11 cellular contexts compared by ENCODE assay signal in genomic region chr18:54950221-54950620, GRCh38. TPM values are rescaled to one million over a fixed set of nuclear protein-coding genes. Genes with fewer than 3 reads are reported as not detected.
A peak's percentile ranks its signal among the peaks of the same experiment; 100 is the strongest.
DNase-seq lines count a peak whose midpoint lies in the region; ATAC-seq and TF ChIP-seq lines count a peak whose summit lies in the region.
"Had no signal": no experiment of that assay in that cellular context is flagged by ENCODE, and none has a peak within 500 bp of the region (broad histone marks: within the 10 kb centered on the region; RNA-seq: fewer than 3 reads in every experiment).

No MANE protein-coding gene starts in this region.

- no peak overlapping the region for H3K4me2 ChIP-seq in hepatocyte
- H3K4me2 ChIP-seq: KMS-11 had no signal

- WGBS in hepatocyte (ENCODE audit: low lambda C conversion rate, missing lambda C conversion rate), result 83% methylated on average over 7 of the region's 7 CpGs
- 35 to 68% methylated on average over 7 of the region's 7 CpGs for WGBS in sigmoid colon, 2 donors

- no peak for TF ChIP-seq POLR2A in sigmoid colon (IDR thresholded peaks at IDR 0.05)

- no peaks in the 10 kb centered on the region for H3K36me3 ChIP-seq in Panc1 (ENCODE audit: control insufficient read depth, insufficient read depth, low read length)
- H3K36me3 ChIP-seq in hepatocyte (replicated peaks; ENCODE audit: insufficient read depth, low read depth), result no peaks in the 10 kb centered on the region
- no peaks in the 10 kb centered on the region for H3K36me3 ChIP-seq in sigmoid colon

- no peaks in the 10 kb centered on the region for H3K9me3 ChIP-seq in CD4-positive, alpha-beta T cell (ENCODE audit: control insufficient read depth, low read length)
- H3K9me3 ChIP-seq in Panc1 (ENCODE audit: control insufficient read depth, insufficient read depth, low read depth, low read length), result no peaks in the 10 kb centered on the region
- H3K9me3 ChIP-seq in hepatocyte (ENCODE audit: low read depth), result no peaks in the 10 kb centered on the region
- H3K9me3 ChIP-seq in sigmoid colon, result no peaks in the 10 kb centered on the region

- H3K9me3 Mint-ChIP-seq in CD4-positive, alpha-beta T cell, result no peaks in the 10 kb centered on the region
- H3K9me3 Mint-ChIP-seq: activated naive CD4-positive, alpha-beta T cell treated with anti-CD3 and anti-CD28 coated beads, Interleukin-2, amount 50 U/mL, for 72 hours had no signal

- in situ Hi-C loops in Panc1 (cut with HindIII; ENCODE audit: low pct_unique_long_range_greater_than_20kb, low sequenced_read_pairs), result no loop called here

- H3K79me2 ChIP-seq in hepatocyte, result peaks cover 13% of the 10 kb centered on the region

- CTCF ChIA-PET in CD4-positive, alpha-beta T cell (lab: Charles Lee), result no interaction called here
- CTCF ChIA-PET in Panc1 (lab: Charles Lee), result interaction anchor here (0.6 kb wide), 1 partner anchor 288 kb away, joined by 3 read pairs; no protein-coding TSS in a partner anchor

- no peaks in the 10 kb centered on the region for H3K36me3 Mint-ChIP-seq in CD4-positive, alpha-beta T cell (ENCODE audit: low read depth)
- H3K36me3 Mint-ChIP-seq: activated naive CD4-positive, alpha-beta T cell treated with anti-CD3 and anti-CD28 coated beads, Interleukin-2, amount 50 U/mL, for 72 hours had no signal

- H3K27me3 ChIP-seq in CD4-positive, alpha-beta T cell (ENCODE audit: control insufficient read depth, insufficient read depth, low read length), result no peaks in the 10 kb centered on the region
- H3K27me3 ChIP-seq in Panc1 (ENCODE audit: control insufficient read depth, insufficient read depth, low read length) (no peaks in the 10 kb centered on the region), hepatocyte (no peaks in the 10 kb centered on the region), sigmoid colon (no peaks in the 10 kb centered on the region)

- peaks cover 4% of the 10 kb centered on the region for H3K27me3 Mint-ChIP-seq in CD4-positive, alpha-beta T cell

- no peak overlapping the region for H3K27ac ChIP-seq in CD4-positive, alpha-beta T cell (ENCODE audit: low read depth, low read length)
- H3K27ac ChIP-seq in Panc1 (ENCODE audit: low read length), result no peak overlapping the region
- H3K27ac ChIP-seq in hepatocyte, result no peak overlapping the region
- H3K27ac ChIP-seq in sigmoid colon, result no peak overlapping the region
- H3K27ac ChIP-seq: KMS-11 had no signal

- peak; percentile 31 for TF ChIP-seq CTCF in CD4-positive, alpha-beta T cell (IDR thresholded peaks at IDR 0.05)
- TF ChIP-seq CTCF in LNCaP clone FGC (IDR thresholded peaks at IDR 0.05; ENCODE audit: control insufficient read depth, extremely low read depth, insufficient read depth), result peak; percentile 97
- peak; percentile 25; the same call in 1 of the 2 replicates for TF ChIP-seq CTCF in Panc1 (IDR thresholded peaks at IDR 0.05)
- TF ChIP-seq CTCF in hepatocyte (IDR thresholded peaks at IDR 0.05; ENCODE audit: poor library complexity), result peak; percentile 42
- no peak for TF ChIP-seq CTCF in sigmoid colon (IDR thresholded peaks at IDR 0.05)

- no peak for TF ChIP-seq EP300 in sigmoid colon (IDR thresholded peaks at IDR 0.05)

- H2AFZ ChIP-seq in hepatocyte, result no peak overlapping the region

- no peaks in the 10 kb centered on the region; the same call in none of the 2 replicates for H3K4me1 ChIP-seq in Panc1 (ENCODE audit: control insufficient read depth, insufficient read depth, low read length)
- H3K4me1 ChIP-seq in hepatocyte (ENCODE audit: insufficient read depth), result peaks cover 24% of the 10 kb centered on the region
- peaks cover 0 to 7% (median 3%) of the 10 kb centered on the region in 4 donors for H3K4me1 ChIP-seq in sigmoid colon

- DNase-seq in CD4-positive, alpha-beta T cell, result no peak
- peak; percentile 69 for DNase-seq in LNCaP clone FGC (ENCODE audit: low read depth)
- no peak for DNase-seq in Panc1 (ENCODE audit: low read depth, low spot score)
- DNase-seq in hepatocyte (ENCODE audit: low spot score), result peak; percentile 36
- no peak for DNase-seq in NOMO-1 treated with dmso at 0.1 percent for 144 hours (lab: John Stamatoyannopoulos, UW; ENCODE audit: unreplicated experiment)
- DNase-seq in NCI-H1694 (lab: John Stamatoyannopoulos, UW), result no peak
- no peak for DNase-seq in sigmoid colon
- DNase-seq: activated CD4-positive, CD25-positive, alpha-beta regulatory T cell treated with anti-CD3 and anti-CD28 coated beads, Interleukin-2, amount 50 U/mL, for 72 hours had no signal

- H3K4me1 Mint-ChIP-seq in CD4-positive, alpha-beta T cell (ENCODE audit: low read depth), result peaks cover 18% of the 10 kb centered on the region

- peak; percentile 67 for ATAC-seq in CD4-positive, alpha-beta T cell (ENCODE audit: poor library complexity)
- ATAC-seq in Panc1 (no peak), GM19455 (IDR thresholded peaks at IDR 0.05; ENCODE audit: unreplicated experiment) (no peak)

- POLR2A ChIA-PET in CD4-positive, alpha-beta T cell (lab: Charles Lee), result no interaction called here
- POLR2A ChIA-PET in Panc1 (lab: Charles Lee), result no interaction called here

- no peaks in the 10 kb centered on the region for H4K20me1 ChIP-seq in hepatocyte (ENCODE audit: insufficient read depth, poor library complexity, severe bottlenecking)

- no peak overlapping the region for H3K4me3 ChIP-seq in LNCaP clone FGC (ENCODE audit: low read depth, low read length)
- H3K4me3 ChIP-seq in Panc1 (ENCODE audit: low read depth in 2 of 2, low read length in 2 of 2), result no peak overlapping the region
- H3K4me3 ChIP-seq in hepatocyte, result no peak overlapping the region
- no peak overlapping the region for H3K4me3 ChIP-seq in sigmoid colon

- no peaks in the 10 kb centered on the region for H3K9me2 ChIP-seq in hepatocyte (replicated peaks; ENCODE audit: insufficient read depth)

- no peak overlapping the region for H3K4me3 Mint-ChIP-seq in CD4-positive, alpha-beta T cell

- no peak overlapping the region for H3K27ac Mint-ChIP-seq in CD4-positive, alpha-beta T cell
- H3K27ac Mint-ChIP-seq: activated naive CD4-positive, alpha-beta T cell treated with anti-CD3 and anti-CD28 coated beads, Interleukin-2, amount 50 U/mL, for 72 hours had no signal

- BruUV-seq in Panc1 (replicated peaks; lab: Mats Ljungman, UMichigan), result no TSS peak

- intact Hi-C loops in CD4-positive, alpha-beta T cell (cut with DNase I, micrococcal nuclease), result loop anchor here in 1 of 2 experiments (1.0 kb wide), 2 partner anchors 271 to 391 kb away; no protein-coding TSS in a partner anchor
- intact Hi-C loops in Panc1 (cut with micrococcal nuclease; ENCODE audit: unreplicated experiment) (no loop called here), sigmoid colon (cut with DNase I) (no loop called here)

RNA-seq across cellular contexts. Expression of gene CCDC68, which starts 9.0 kb away (rescaled TPM):
- total RNA-seq in CD4-positive, alpha-beta T cell, result not detected
- 0.41 TPM for total RNA-seq in Panc1 (2021; ENCODE audit: unreplicated experiment)
- polyA plus RNA-seq in Panc1 (2012; ENCODE audit: insufficient read length), result 0.47 TPM
- 11.6 and 13.0 TPM in 2 replicates for total RNA-seq in hepatocyte
- polyA plus RNA-seq in hepatocyte, result 6.7 and 7.8 TPM in 2 replicates
- 1 to 10 TPM; 3.1 to 5.5 (median 4.5) TPM for total RNA-seq in sigmoid colon
- polyA plus RNA-seq in sigmoid colon, result 10 to 100 TPM; 16.3 to 42.3 (median 30.0) TPM
- total RNA-seq: activated naive CD4-positive, alpha-beta T cell treated with anti-CD3 and anti-CD28 coated beads, Interleukin-2, amount 50 U/mL, for 72 hours had no signal

Comparison
In these comparisons a context has a peak if more than half of its experiments do, and no peak if none do; other contexts are left out.
1. DNase-seq: peak in LNCaP clone FGC (single experiment) and hepatocyte (single experiment); none in CD4-positive, alpha-beta T cell (0 of 10), Panc1 (single experiment), NOMO-1 treated with dmso at 0.1 percent for 144 hours (single experiment), NCI-H1694 (single experiment) and sigmoid colon (single experiment).
2. CTCF ChIP-seq: peak in CD4-positive, alpha-beta T cell (single experiment), LNCaP clone FGC (single experiment), Panc1 (single experiment) and hepatocyte (single experiment); none in sigmoid colon (0 of 4).